16 cellular contexts compared by ENCODE assay signal in the genomic region with DNA sequence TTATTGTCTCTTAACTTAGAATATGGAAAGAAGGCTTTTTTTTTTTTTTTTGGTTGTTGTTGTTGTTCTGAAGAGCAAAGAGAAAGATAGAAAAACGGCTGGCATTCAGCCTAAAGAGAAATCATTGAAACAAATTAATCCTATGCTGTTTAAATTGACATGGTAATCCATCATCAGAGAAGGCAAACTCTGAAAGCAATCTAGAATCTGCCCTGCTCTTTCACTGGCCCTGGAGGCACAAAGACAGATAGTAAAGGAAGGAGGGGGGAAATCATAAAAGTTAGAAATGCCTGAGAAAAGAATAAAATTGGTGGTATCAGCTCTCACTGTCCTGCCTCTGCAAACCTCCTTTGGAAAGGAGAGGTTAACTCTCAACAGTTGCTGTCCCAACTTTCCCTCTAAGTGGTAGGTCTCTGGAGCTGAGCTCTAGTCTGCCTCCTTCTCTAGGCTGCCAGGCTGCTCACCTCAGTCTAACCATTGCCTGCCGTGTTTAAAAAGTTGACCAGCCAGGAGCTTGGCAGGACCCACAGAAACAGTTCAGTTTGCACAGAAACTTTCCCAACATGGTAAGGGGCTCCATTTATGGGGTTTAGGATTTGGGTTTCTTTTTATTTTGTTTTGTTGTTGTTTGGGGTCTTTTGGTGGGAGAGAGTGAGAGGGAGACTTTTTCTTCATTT. TPM values are rescaled to one million over a fixed set of nuclear protein-coding genes. Genes with fewer than 3 reads are reported as not detected.
DNase-seq lines count a peak whose midpoint lies in the region; ATAC-seq, FAIRE-seq and TF ChIP-seq lines count a peak whose summit lies in the region.
"Had no signal": no experiment of that assay in that cellular context is flagged by ENCODE, and none has a peak within 500 bp of the region (broad histone marks: within the 10 kb centered on the region; RNA-seq: fewer than 3 reads in every experiment).

No MANE protein-coding gene starts in this region.

- no peaks in the 10 kb centered on the region for H3K36me3 ChIP-seq in RWPE2 (ENCODE audit: low read depth)
- no peaks in the 10 kb centered on the region for H3K36me3 ChIP-seq in spleen
- no peaks in the 10 kb centered on the region for H3K36me3 ChIP-seq in HepG2 (replicated peaks in 1 of 2; ENCODE audit: control insufficient read depth in 1 of 2, insufficient read depth in 2 of 2, low read length in 2 of 2)
- H3K36me3 ChIP-seq: BE2C, cardiac muscle cell had no signal

- intact Hi-C loops in spleen (cut with DNase I; ENCODE audit: low total_unique reads) (no loop called here), HepG2 (cut with micrococcal nuclease; ENCODE audit: unreplicated experiment) (no loop called here)

- FAIRE-seq in HepG2 (lab: Jason Lieb, UNC): no peak

- H3K27ac ChIP-seq in RWPE2 (ENCODE audit: poor library complexity, severe bottlenecking) (no peak overlapping the region), spleen (peak overlapping the region; percentile 33 to 96 (median 88)), HepG2 (ENCODE audit: extremely low read length, insufficient read depth, low read length) (no peak overlapping the region)
- H3K27ac ChIP-seq: cardiac muscle cell had no signal

- no peaks in the 10 kb centered on the region for H3K79me2 ChIP-seq in HepG2 (ENCODE audit: insufficient read depth, low read length)

- no peak for TF ChIP-seq RAD21 in HepG2 (CRISPR knock-in tag; IDR thresholded peaks at IDR 0.05)

- POLR2A ChIA-PET in HepG2 (lab: Yijun Ruan, JAX): no interaction called here

- H3K4me1 ChIP-seq in RWPE2 (ENCODE audit: insufficient read depth, poor library complexity, severe bottlenecking): peaks cover 12% of the 10 kb centered on the region
- peaks cover 0 to 20% (median 10%) of the 10 kb centered on the region in 6 donors for H3K4me1 ChIP-seq in spleen
- H3K4me1 ChIP-seq in HepG2 (ENCODE audit: insufficient read depth, low read length): no peaks in the 10 kb centered on the region
- H3K4me1 ChIP-seq: BE2C had no signal

- TF ChIP-seq CTCF in RWPE2 (IDR thresholded peaks at IDR 0.05; ENCODE audit: poor library complexity, severe bottlenecking): no peak
- TF ChIP-seq CTCF in spleen (IDR thresholded peaks at IDR 0.05 in 8 of 11, conservative IDR thresholded peaks at IDR 0.05 in 3 of 11): no peak
- TF ChIP-seq CTCF in HepG2 (CRISPR knock-in tag; IDR thresholded peaks at IDR 0.05): no peak

- no peak overlapping the region for H3K9ac ChIP-seq in HepG2 (ENCODE audit: insufficient read depth, low read depth, low read length)

- TF ChIP-seq POLR2A in spleen (IDR thresholded peaks at IDR 0.05): no peak
- no peak for TF ChIP-seq POLR2A in HepG2 (IDR thresholded peaks at IDR 0.05; ENCODE audit: insufficient read depth in 1 of 2, low read depth in 2 of 2, low read length in 2 of 2)

- no peak overlapping the region for H2AFZ ChIP-seq in HepG2 (ENCODE audit: low read length)

- H3K9me3 ChIP-seq in RWPE2 (ENCODE audit: severe bottlenecking): no peaks in the 10 kb centered on the region
- no peaks in the 10 kb centered on the region for H3K9me3 ChIP-seq in spleen
- no peaks in the 10 kb centered on the region for H3K9me3 ChIP-seq in HepG2 (ENCODE audit: low read length)
- H3K9me3 ChIP-seq: BE2C had no signal

- TF ChIP-seq EP300 in HepG2 (IDR thresholded peaks at IDR 0.05; ENCODE audit: low read depth in 2 of 2, low read length in 2 of 2): no peak
- no peak for TF ChIP-seq EP300 in HepG2 (CRISPR knock-in tag; IDR thresholded peaks at IDR 0.05; ENCODE audit: borderline replicate concordance)

- ATAC-seq in RWPE2 (ENCODE audit: low read depth) (0 out of 3 replicates have a peak, but pooled peaks have one; percentile 23), GM18498 (IDR thresholded peaks at IDR 0.05; ENCODE audit: unreplicated experiment) (no peak), HepG2 (no peak)

- BruUV-seq in HepG2 (replicated peaks; lab: Mats Ljungman, UMichigan): no TSS peak

- WGBS in spleen, 5 donors: 16 to 24% (median 21%) methylated on average over 2 of the region's 2 CpGs
- WGBS in HepG2 (ENCODE audit: low lambda C conversion rate): 46% methylated on average over 2 of the region's 2 CpGs

- H3K27me3 ChIP-seq in RWPE2 (ENCODE audit: insufficient read depth, poor library complexity, severe bottlenecking) (no peaks in the 10 kb centered on the region), spleen (replicated peaks in 1 of 7) (peaks cover 0 to 43% (median 14%) of the 10 kb centered on the region in 7 donors), HepG2 (ENCODE audit: control insufficient read depth in 1 of 2, insufficient read depth in 2 of 2, low read length in 2 of 2) (no peaks in the 10 kb centered on the region)

- CTCF ChIA-PET in HepG2 (lab: Yijun Ruan, JAX; ENCODE audit: low intra/inter-chr PET ratio, low total read pairs): no interaction called here

- no peaks in the 10 kb centered on the region for H4K20me1 ChIP-seq in HepG2 (ENCODE audit: insufficient read depth, low read length)

- DNase-seq in ELF-1 (ENCODE audit: low read depth, low spot score) (peak; percentile 18), RWPE2 (ENCODE audit: low spot score) (no peak), kidney tubule cell (ENCODE audit: low spot score) (peak; percentile 62), spleen (no peak), AG08395 (ENCODE audit: low spot score) (no peak), HepG2 (ENCODE audit: low spot score) (no peak), SKM-1 treated with dmso at 0.1 percent for 144 hours (lab: John Stamatoyannopoulos, UW; ENCODE audit: unreplicated experiment) (no peak)
- DNase-seq: activated naive CD8-positive, alpha-beta T cell treated with anti-CD3 and anti-CD28 coated beads for 36 hours; activated T-cell treated with anti-CD3 and anti-CD28 coated beads, Interleukin-2, amount 50 U/mL, for 1 hour; BE2C; effector CD8-positive, alpha-beta T cell; NCI-H2081 treated with DMSO at 0.1 percent for 48 hours; NCI-H774; SHP77 treated with DMSO at 0.1 percent for 48 hours had no signal

- in situ Hi-C loops in HepG2 (cut with HindIII; ENCODE audit: extremely low pct_ligation_motif_present, low pct_unique_long_range_greater_than_20kb): no loop called here

- H3K4me3 ChIP-seq in RWPE2 (ENCODE audit: severe bottlenecking) (no peak overlapping the region), spleen (peak overlapping the region in 2 of 8 donors; percentile 10 to 14), HepG2 (replicated peaks in 1 of 3; ENCODE audit: insufficient read depth in 1 of 3, low read depth in 2 of 3, low read length in 3 of 3) (no peak overlapping the region)
- H3K4me3 ChIP-seq: cardiac muscle cell had no signal

- no peak overlapping the region for H3K4me2 ChIP-seq in HepG2 (ENCODE audit: low read depth, low read length)

TF ChIP-seq in HepG2, 621 proteins besides CTCF, POLR2A, EP300 and RAD21 (continues in another document):
- no peak for TF ChIP-seq CHCHD3 (CRISPR knock-in tag; IDR thresholded peaks at IDR 0.05)
- TF ChIP-seq, protein P1, sequence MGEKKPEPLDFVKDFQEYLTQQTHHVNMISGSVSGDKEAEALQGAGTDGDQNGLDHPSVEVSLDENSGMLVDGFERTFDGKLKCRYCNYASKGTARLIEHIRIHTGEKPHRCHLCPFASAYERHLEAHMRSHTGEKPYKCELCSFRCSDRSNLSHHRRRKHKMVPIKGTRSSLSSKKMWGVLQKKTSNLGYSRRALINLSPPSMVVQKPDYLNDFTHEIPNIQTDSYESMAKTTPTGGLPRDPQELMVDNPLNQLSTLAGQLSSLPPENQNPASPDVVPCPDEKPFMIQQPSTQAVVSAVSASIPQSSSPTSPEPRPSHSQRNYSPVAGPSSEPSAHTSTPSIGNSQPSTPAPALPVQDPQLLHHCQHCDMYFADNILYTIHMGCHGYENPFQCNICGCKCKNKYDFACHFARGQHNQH (CRISPR knock-in tag; IDR thresholded peaks at IDR 0.05): no peak
- no peak for TF ChIP-seq RBAK (CRISPR knock-in tag; IDR thresholded peaks at IDR 0.05)
- TF ChIP-seq, protein P2, sequence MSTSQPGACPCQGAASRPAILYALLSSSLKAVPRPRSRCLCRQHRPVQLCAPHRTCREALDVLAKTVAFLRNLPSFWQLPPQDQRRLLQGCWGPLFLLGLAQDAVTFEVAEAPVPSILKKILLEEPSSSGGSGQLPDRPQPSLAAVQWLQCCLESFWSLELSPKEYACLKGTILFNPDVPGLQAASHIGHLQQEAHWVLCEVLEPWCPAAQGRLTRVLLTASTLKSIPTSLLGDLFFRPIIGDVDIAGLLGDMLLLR (CRISPR knock-in tag; IDR thresholded peaks at IDR 0.05): no peak
- no peak for TF ChIP-seq THAP8 (CRISPR knock-in tag; IDR thresholded peaks at IDR 0.05; ENCODE audit: borderline replicate concordance)

RNA-seq across cellular contexts. Expression of gene NR2F2, which starts 13.4 kb away (rescaled TPM):
- 100 to 1,000 TPM in 6 of 7 donors, 10 to 100 TPM in 1; 87.1 to 256 (median 121) TPM for total RNA-seq in spleen
- polyA plus RNA-seq in spleen: 10 to 100 TPM; 18.6 to 39.4 (median 23.7) TPM
- total RNA-seq in HepG2 (2016; rRNA removed; fragmentation: Illumina TruSeq; extraction: Trizol): 3.5 and 5.0 TPM in 2 replicates
- total RNA-seq in HepG2 (2016; cell fraction: cytosol; rRNA removed; fragmentation: Illumina TruSeq; extraction: Trizol; ENCODE audit: low read depth): 0.61 and 0.79 TPM in 2 replicates
- 3.8 and 4.3 TPM in 2 replicates for total RNA-seq in HepG2 (2016; cell fraction: insoluble cytoplasmic fraction; rRNA removed; fragmentation: Illumina TruSeq; extraction: Trizol)
- total RNA-seq in HepG2 (2016; cell fraction: membrane; rRNA removed; fragmentation: Illumina TruSeq; extraction: Trizol): 2.4 and 2.8 TPM in 2 replicates
- total RNA-seq in HepG2 (2016; cell fraction: nucleus; rRNA removed; fragmentation: Illumina TruSeq; extraction: Trizol): 8.2 and 8.4 TPM in 2 replicates
- polyA plus RNA-seq in HepG2 (2011; rRNA removed): 4.0 and 4.7 TPM in 2 replicates
- polyA plus RNA-seq in HepG2 (2011; cell fraction: cytosol; rRNA removed): 3.5 and 3.6 TPM in 2 replicates
- 13.5 and 15.0 TPM in 2 replicates for polyA plus RNA-seq in HepG2 (2011; cell fraction: nucleus; rRNA removed)
- polyA plus RNA-seq in HepG2 (2012): 20.1 and 28.6 TPM in 2 replicates
- polyA plus RNA-seq in HepG2 (2016; cell fraction: cytosol; fragmentation: Illumina TruSeq; extraction: Trizol; ENCODE audit: low read depth): 0.70 TPM in 2 replicates
- polyA plus RNA-seq in HepG2 (2016; cell fraction: insoluble cytoplasmic fraction; fragmentation: Illumina TruSeq; extraction: Trizol; ENCODE audit: low read depth): 14.4 and 16.5 TPM in 2 replicates
- 3.3 and 3.6 TPM in 2 replicates for polyA plus RNA-seq in HepG2 (2016; cell fraction: membrane; fragmentation: Illumina TruSeq; extraction: Trizol; ENCODE audit: low read depth)
- polyA plus RNA-seq in HepG2 (2016; cell fraction: nucleus; fragmentation: Illumina TruSeq; extraction: Trizol; ENCODE audit: insufficient read depth, low read depth): 27.1 and 27.3 TPM in 2 replicates
- polyA minus RNA-seq in HepG2 (2011; rRNA and poly(A)+ RNA removed; ENCODE audit: low replicate concordance): 15.2 and 51.3 TPM in 2 replicates
- 6.7 and 11.9 TPM in 2 replicates for polyA minus RNA-seq in HepG2 (2011; cell fraction: cytosol; rRNA and poly(A)+ RNA removed)
- 11.7 and 14.2 TPM in 2 replicates for polyA minus RNA-seq in HepG2 (2011; cell fraction: nucleus; rRNA and poly(A)+ RNA removed)
- total RNA-seq: activated naive CD8-positive, alpha-beta T cell treated with anti-CD3 and anti-CD28 coated beads for 36 hours had no signal

Comparison
In these comparisons a context has a peak if more than half of its experiments do, and no peak if none do; other contexts are left out.
1. DNase-seq: peak in ELF-1 (single experiment) and kidney tubule cell (single experiment); none in RWPE2 (single experiment), spleen (single experiment), AG08395 (single experiment), HepG2 (single experiment) and SKM-1 treated with dmso at 0.1 percent for 144 hours (single experiment).
2. H3K27ac ChIP-seq: peak in spleen (8 of 8); none in RWPE2 (single experiment) and HepG2 (single experiment).
3. RNA of gene NR2F2, which starts 13.4 kb away (total RNA-seq): 87.1 to 256 TPM in spleen; 0.61 to 8.4 TPM in HepG2; every median in the first group is over 4 times any median in the second.